8 cellular contexts compared by ENCODE assay signal in genomic region chr4:173371292-173372192, GRCh38.
A peak's percentile ranks its signal among the peaks of the same experiment; 100 is the strongest.
DNase-seq lines count a peak whose midpoint lies in the region; ATAC-seq and TF ChIP-seq lines count a peak whose summit lies in the region.

No MANE protein-coding gene starts in this region.

- H3K4me1 ChIP-seq in effector memory CD4-positive, alpha-beta T cell (ENCODE audit: control insufficient read depth, insufficient read depth, low read length, poor library complexity, severe bottlenecking) = peaks cover 6% of the 10 kb centered on the region

- peaks cover 10% of the 10 kb centered on the region for H3K4me1 Mint-ChIP-seq in memory B cell

- peak overlapping the region; percentile 75 for H3K27ac ChIP-seq in effector memory CD4-positive, alpha-beta T cell (ENCODE audit: insufficient read depth, low read length, poor library complexity, severe bottlenecking)

- ATAC-seq in GM18873 (IDR thresholded peaks at IDR 0.05; ENCODE audit: low FRiP score, unreplicated experiment) (peak; percentile 15), HG03108 (IDR thresholded peaks at IDR 0.05; ENCODE audit: unreplicated experiment) (peak; percentile 15), memory B cell (ENCODE audit: low read depth) (peak; percentile 2)

- no peaks in the 10 kb centered on the region for H3K36me3 ChIP-seq in effector memory CD4-positive, alpha-beta T cell (ENCODE audit: control insufficient read depth, insufficient read depth, low read length)

- H3K4me3 Mint-ChIP-seq in memory B cell = peak overlapping the region; percentile 91

- H3K27ac Mint-ChIP-seq in memory B cell = peak overlapping the region; percentile 95

- H3K9me3 ChIP-seq in effector memory CD4-positive, alpha-beta T cell (ENCODE audit: control insufficient read depth, low read length) = no peaks in the 10 kb centered on the region

- TF ChIP-seq CTCF in AG10803 (conservative IDR thresholded peaks at IDR 0.05; ENCODE audit: low read length) = no peak

- H3K9me3 Mint-ChIP-seq in memory B cell = no peaks in the 10 kb centered on the region

- H3K36me3 Mint-ChIP-seq in memory B cell = no peaks in the 10 kb centered on the region

- no peaks in the 10 kb centered on the region for H3K27me3 ChIP-seq in effector memory CD4-positive, alpha-beta T cell (replicated peaks; ENCODE audit: control insufficient read depth, insufficient read depth, low read length, poor library complexity, severe bottlenecking)

- peak overlapping the region; percentile 81 for H3K4me3 ChIP-seq in AG10803 (ENCODE audit: low read length)
- peak overlapping the region; percentile 82 for H3K4me3 ChIP-seq in effector memory CD4-positive, alpha-beta T cell (ENCODE audit: insufficient read depth, low read depth, low read length, poor library complexity, severe bottlenecking)

- no peaks in the 10 kb centered on the region for H3K27me3 Mint-ChIP-seq in memory B cell

- DNase-seq in AG10803 (ENCODE audit: low read depth) = peak; percentile 74
- peak; percentile 52 for DNase-seq in NCI-H526 treated with DMSO at 0.1 percent for 48 hours (lab: John Stamatoyannopoulos, UW)
- peak; percentile 6 to 12 for DNase-seq in activated CD8-positive, alpha-beta memory T cell treated with anti-CD3 and anti-CD28 coated beads for 4 hours (ENCODE audit: low read depth in 2 of 2)
- DNase-seq in effector memory CD4-positive, alpha-beta T cell = peak; percentile 38 to 51 (median 43)
- peak; percentile 26 to 51 for DNase-seq in memory B cell (ENCODE audit: low spot score in 2 of 2)
- DNase-seq in stimulated activated CD8-positive, alpha-beta memory T cell treated with anti-CD3 and anti-CD28 coated beads, Interleukin-15, amount 100 ng/mL, for 24 hours (ENCODE audit: low read depth) = peak; percentile 10

Comparison
In these comparisons a context has a peak if more than half of its experiments do, and no peak if none do; other contexts are left out.
1. Peak in every context shown above with its lines: DNase-seq, ATAC-seq, H3K4me3 ChIP-seq and H3K27ac ChIP-seq.
2. DNase-seq: peak in every context shown above with its lines; median percentile 74 in AG10803; 52 in NCI-H526 treated with DMSO at 0.1 percent for 48 hours; 43 in effector memory CD4-positive, alpha-beta T cell; 38 in memory B cell; 10 in stimulated activated CD8-positive, alpha-beta memory T cell treated with anti-CD3 and anti-CD28 coated beads, Interleukin-15, amount 100 ng/mL, for 24 hours; 9 in activated CD8-positive, alpha-beta memory T cell treated with anti-CD3 and anti-CD28 coated beads for 4 hours.